2 cellular contexts compared by ENCODE assay signal in the genomic region with DNA sequence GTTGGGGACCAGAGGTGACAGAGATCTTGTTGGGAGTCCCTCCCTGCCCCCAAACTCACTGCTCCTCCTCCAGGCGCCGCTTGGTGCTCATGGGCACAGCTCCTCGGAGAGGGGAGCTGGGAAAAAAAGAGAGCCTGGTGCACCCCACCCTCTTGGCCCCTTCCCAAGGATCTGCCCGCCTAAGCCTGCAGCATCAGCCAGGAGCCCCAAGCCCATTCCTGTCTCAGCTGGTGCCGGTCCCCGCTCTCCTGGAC.
TF ChIP-seq lines count a peak whose summit lies in the region.

No MANE protein-coding gene starts in this region.

TF ChIP-seq in GM23338, 12 proteins besides CTCF, POLR2A, EP300 and RAD21 (continued from another document):
- TF ChIP-seq, protein P1, sequence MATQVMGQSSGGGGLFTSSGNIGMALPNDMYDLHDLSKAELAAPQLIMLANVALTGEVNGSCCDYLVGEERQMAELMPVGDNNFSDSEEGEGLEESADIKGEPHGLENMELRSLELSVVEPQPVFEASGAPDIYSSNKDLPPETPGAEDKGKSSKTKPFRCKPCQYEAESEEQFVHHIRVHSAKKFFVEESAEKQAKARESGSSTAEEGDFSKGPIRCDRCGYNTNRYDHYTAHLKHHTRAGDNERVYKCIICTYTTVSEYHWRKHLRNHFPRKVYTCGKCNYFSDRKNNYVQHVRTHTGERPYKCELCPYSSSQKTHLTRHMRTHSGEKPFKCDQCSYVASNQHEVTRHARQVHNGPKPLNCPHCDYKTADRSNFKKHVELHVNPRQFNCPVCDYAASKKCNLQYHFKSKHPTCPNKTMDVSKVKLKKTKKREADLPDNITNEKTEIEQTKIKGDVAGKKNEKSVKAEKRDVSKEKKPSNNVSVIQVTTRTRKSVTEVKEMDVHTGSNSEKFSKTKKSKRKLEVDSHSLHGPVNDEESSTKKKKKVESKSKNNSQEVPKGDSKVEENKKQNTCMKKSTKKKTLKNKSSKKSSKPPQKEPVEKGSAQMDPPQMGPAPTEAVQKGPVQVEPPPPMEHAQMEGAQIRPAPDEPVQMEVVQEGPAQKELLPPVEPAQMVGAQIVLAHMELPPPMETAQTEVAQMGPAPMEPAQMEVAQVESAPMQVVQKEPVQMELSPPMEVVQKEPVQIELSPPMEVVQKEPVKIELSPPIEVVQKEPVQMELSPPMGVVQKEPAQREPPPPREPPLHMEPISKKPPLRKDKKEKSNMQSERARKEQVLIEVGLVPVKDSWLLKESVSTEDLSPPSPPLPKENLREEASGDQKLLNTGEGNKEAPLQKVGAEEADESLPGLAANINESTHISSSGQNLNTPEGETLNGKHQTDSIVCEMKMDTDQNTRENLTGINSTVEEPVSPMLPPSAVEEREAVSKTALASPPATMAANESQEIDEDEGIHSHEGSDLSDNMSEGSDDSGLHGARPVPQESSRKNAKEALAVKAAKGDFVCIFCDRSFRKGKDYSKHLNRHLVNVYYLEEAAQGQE (IDR thresholded peaks at IDR 0.05; ENCODE audit: unreplicated experiment): no peak
- TF ChIP-seq, protein P2, sequence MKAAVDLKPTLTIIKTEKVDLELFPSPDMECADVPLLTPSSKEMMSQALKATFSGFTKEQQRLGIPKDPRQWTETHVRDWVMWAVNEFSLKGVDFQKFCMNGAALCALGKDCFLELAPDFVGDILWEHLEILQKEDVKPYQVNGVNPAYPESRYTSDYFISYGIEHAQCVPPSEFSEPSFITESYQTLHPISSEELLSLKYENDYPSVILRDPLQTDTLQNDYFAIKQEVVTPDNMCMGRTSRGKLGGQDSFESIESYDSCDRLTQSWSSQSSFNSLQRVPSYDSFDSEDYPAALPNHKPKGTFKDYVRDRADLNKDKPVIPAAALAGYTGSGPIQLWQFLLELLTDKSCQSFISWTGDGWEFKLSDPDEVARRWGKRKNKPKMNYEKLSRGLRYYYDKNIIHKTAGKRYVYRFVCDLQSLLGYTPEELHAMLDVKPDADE (IDR thresholded peaks at IDR 0.05): no peak
- TF ChIP-seq, protein P3, sequence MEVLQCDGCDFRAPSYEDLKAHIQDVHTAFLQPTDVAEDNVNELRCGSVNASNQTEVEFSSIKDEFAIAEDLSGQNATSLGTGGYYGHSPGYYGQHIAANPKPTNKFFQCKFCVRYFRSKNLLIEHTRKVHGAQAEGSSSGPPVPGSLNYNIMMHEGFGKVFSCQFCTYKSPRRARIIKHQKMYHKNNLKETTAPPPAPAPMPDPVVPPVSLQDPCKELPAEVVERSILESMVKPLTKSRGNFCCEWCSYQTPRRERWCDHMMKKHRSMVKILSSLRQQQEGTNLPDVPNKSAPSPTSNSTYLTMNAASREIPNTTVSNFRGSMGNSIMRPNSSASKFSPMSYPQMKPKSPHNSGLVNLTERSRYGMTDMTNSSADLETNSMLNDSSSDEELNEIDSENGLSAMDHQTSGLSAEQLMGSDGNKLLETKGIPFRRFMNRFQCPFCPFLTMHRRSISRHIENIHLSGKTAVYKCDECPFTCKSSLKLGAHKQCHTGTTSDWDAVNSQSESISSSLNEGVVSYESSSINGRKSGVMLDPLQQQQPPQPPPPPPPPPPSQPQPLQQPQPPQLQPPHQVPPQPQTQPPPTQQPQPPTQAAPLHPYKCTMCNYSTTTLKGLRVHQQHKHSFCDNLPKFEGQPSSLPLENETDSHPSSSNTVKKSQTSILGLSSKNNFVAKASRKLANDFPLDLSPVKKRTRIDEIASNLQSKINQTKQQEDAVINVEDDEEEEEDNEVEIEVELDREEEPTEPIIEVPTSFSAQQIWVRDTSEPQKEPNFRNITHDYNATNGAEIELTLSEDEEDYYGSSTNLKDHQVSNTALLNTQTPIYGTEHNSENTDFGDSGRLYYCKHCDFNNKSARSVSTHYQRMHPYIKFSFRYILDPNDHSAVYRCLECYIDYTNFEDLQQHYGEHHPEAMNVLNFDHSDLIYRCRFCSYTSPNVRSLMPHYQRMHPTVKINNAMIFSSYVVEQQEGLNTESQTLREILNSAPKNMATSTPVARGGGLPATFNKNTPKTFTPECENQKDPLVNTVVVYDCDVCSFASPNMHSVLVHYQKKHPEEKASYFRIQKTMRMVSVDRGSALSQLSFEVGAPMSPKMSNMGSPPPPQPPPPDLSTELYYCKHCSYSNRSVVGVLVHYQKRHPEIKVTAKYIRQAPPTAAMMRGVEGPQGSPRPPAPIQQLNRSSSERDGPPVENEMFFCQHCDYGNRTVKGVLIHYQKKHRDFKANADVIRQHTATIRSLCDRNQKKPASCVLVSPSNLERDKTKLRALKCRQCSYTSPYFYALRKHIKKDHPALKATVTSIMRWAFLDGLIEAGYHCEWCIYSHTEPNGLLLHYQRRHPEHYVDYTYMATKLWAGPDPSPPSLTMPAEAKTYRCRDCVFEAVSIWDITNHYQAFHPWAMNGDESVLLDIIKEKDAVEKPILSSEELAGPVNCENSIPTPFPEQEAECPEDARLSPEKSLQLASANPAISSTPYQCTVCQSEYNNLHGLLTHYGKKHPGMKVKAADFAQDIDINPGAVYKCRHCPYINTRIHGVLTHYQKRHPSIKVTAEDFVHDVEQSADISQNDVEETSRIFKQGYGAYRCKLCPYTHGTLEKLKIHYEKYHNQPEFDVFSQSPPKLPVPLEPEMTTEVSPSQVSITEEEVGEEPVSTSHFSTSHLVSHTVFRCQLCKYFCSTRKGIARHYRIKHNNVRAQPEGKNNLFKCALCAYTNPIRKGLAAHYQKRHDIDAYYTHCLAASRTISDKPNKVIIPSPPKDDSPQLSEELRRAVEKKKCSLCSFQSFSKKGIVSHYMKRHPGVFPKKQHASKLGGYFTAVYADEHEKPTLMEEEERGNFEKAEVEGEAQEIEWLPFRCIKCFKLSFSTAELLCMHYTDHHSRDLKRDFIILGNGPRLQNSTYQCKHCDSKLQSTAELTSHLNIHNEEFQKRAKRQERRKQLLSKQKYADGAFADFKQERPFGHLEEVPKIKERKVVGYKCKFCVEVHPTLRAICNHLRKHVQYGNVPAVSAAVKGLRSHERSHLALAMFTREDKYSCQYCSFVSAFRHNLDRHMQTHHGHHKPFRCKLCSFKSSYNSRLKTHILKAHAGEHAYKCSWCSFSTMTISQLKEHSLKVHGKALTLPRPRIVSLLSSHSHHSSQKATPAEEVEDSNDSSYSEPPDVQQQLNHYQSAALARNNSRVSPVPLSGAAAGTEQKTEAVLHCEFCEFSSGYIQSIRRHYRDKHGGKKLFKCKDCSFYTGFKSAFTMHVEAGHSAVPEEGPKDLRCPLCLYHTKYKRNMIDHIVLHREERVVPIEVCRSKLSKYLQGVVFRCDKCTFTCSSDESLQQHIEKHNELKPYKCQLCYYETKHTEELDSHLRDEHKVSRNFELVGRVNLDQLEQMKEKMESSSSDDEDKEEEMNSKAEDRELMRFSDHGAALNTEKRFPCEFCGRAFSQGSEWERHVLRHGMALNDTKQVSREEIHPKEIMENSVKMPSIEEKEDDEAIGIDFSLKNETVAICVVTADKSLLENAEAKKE (CRISPR knock-in tag; IDR thresholded peaks at IDR 0.05): no peak
- TF ChIP-seq JUNB (IDR thresholded peaks at IDR 0.05; ENCODE audit: unreplicated experiment): no peak
- no peak for TF ChIP-seq POLR2AphosphoS5 (IDR thresholded peaks at IDR 0.05; ENCODE audit: low read depth)
- no peak for TF ChIP-seq EZH2phosphoT487 (IDR thresholded peaks at IDR 0.05; ENCODE audit: unreplicated experiment)
- TF ChIP-seq STAT1 (IDR thresholded peaks at IDR 0.05; ENCODE audit: unreplicated experiment): no peak

TF ChIP-seq in SK-N-SH treated with all-trans-retinoic acid at 6 μM for 48 hours, 23 proteins besides CTCF, POLR2A, EP300 and RAD21 (continued from another document):
- TF ChIP-seq BACH2 (CRISPR knock-in tag; IDR thresholded peaks at IDR 0.05; ENCODE audit: borderline replicate concordance) (no peak), ISL1 (CRISPR knock-in tag; IDR thresholded peaks at IDR 0.05) (no peak)
